Comparison of ENCODE assay signal across 16 cellular contexts in the genomic region with DNA sequence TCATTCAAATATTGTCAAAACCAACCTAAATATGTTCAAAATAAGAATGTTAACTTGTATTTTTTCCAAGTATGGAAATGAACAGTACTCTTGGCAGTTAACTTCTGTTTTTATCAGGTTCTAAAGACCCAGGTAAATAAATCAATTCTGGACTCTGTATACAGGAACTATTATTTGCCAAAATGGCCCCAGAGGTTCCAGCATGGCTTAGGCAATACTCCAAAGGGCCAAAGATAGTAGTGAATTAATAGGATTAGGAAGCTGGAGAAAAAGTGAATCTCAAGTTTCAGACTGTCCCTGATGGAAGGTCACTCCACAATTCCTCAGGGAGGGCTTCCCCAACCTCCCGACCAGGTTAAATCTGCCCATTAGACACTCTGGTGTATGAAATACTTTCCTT. TPM values are rescaled to one million over a fixed set of nuclear protein-coding genes. Genes with fewer than 3 reads are reported as not detected.
DNase-seq lines count a peak whose midpoint lies in the region; ATAC-seq and TF ChIP-seq lines count a peak whose summit lies in the region.
"Had no signal": no experiment of that assay in that cellular context is flagged by ENCODE, and none has a peak within 500 bp of the region (broad histone marks: within the 10 kb centered on the region; RNA-seq: fewer than 3 reads in every experiment).

No MANE protein-coding gene starts in this region.

- peak overlapping the region; percentile 98 for H3K27ac Mint-ChIP-seq in activated T-cell treated with anti-CD3 and anti-CD28 coated beads, Interleukin-2, amount 50 U/mL, for 24 hours

- peak overlapping the region; percentile 96 for H3K27ac ChIP-seq in DOHH2 (ENCODE audit: low read depth, low read length)
- peak overlapping the region in 3 of 4 donors; percentile 7 to 92 (median 85) for H3K27ac ChIP-seq in gastrocnemius medialis

- in situ Hi-C loops in gastrocnemius medialis (cut with MboI; ENCODE audit: low sequenced_read_pairs in 4 of 4): loop anchor here in 3 of 4 donors (5.0 to 25.0 kb wide), 8 partner anchors 82 to 328 kb away; no protein-coding TSS in a partner anchor

- H3K36me3 ChIP-seq in DOHH2 (ENCODE audit: control insufficient read depth, low read length): peaks cover 98% of the 10 kb centered on the region
- H3K36me3 ChIP-seq in gastrocnemius medialis: no peaks in the 10 kb centered on the region

- H4K20me1 ChIP-seq in DOHH2 (ENCODE audit: control insufficient read depth, insufficient read depth, low read depth, low read length): peaks cover 29% of the 10 kb centered on the region

- ATAC-seq in left lobe of liver: peak; percentile 43
- no peak for ATAC-seq in gastrocnemius medialis

- H3K4me1 Mint-ChIP-seq in activated T-cell treated with anti-CD3 and anti-CD28 coated beads, Interleukin-2, amount 50 U/mL, for 24 hours (ENCODE audit: low read depth): peaks cover 94% of the 10 kb centered on the region

- peaks cover 96% of the 10 kb centered on the region for H3F3A ChIP-seq in DOHH2 (ENCODE audit: control insufficient read depth, insufficient read depth)

- H3K4me3 ChIP-seq in DOHH2 (ENCODE audit: low read length) (peak overlapping the region; percentile 79), gastrocnemius medialis (no peak overlapping the region)

- H3K9me3 Mint-ChIP-seq in activated T-cell treated with anti-CD3 and anti-CD28 coated beads, Interleukin-2, amount 50 U/mL, for 24 hours: no peaks in the 10 kb centered on the region

- intact Hi-C loops in gastrocnemius medialis (cut with DNase I; ENCODE audit: low total_unique reads): loop anchor here (5.0 kb wide), 2 partner anchors 102 to 878 kb away; a partner anchor contains a TSS

- no peaks in the 10 kb centered on the region for H3K9me3 ChIP-seq in DOHH2 (ENCODE audit: control insufficient read depth, insufficient read depth, low read length)
- H3K9me3 ChIP-seq in gastrocnemius medialis: no peaks in the 10 kb centered on the region

- H3K27me3 Mint-ChIP-seq in activated T-cell treated with anti-CD3 and anti-CD28 coated beads, Interleukin-2, amount 50 U/mL, for 24 hours: no peaks in the 10 kb centered on the region

- H3K4me1 ChIP-seq in DOHH2 (ENCODE audit: control insufficient read depth, low read length): peaks cover 89% of the 10 kb centered on the region
- peaks cover 77% of the 10 kb centered on the region in 2 donors for H3K4me1 ChIP-seq in gastrocnemius medialis

- peak overlapping the region; percentile 94 for H3K4me2 ChIP-seq in DOHH2 (ENCODE audit: low read length)

- H3K79me2 ChIP-seq in DOHH2 (ENCODE audit: control insufficient read depth, low read length): peaks cover 100% of the 10 kb centered on the region

- no peak for DNase-seq in activated T-cell treated with anti-CD3 and anti-CD28 coated beads, Interleukin-2, amount 50 U/mL, for 24 hours
- DNase-seq in activated T-cell treated with anti-CD3 and anti-CD28 coated beads for 4 hours (no peak), left lobe of liver (ENCODE audit: low spot score) (peak; percentile 68), gastrocnemius medialis (no peak), erythroblast (lab: John Stamatoyannopoulos, UW) (no peak), NCI-H2107 (lab: John Stamatoyannopoulos, UW) (no peak), NCI-H1694 treated with DMSO at 0.1 percent for 48 hours (lab: John Stamatoyannopoulos, UW) (no peak)
- DNase-seq: C1 segment of cervical spinal cord; COR-L47; DMS153; KBM-7; NCI-H226; NCI-H526; NK-92 treated with Interleukin-12 subunit alpha and Interleukin-12 subunit beta, amount 100 ng/mL, for 24 hours; RPMI8226 had no signal

- peak overlapping the region; percentile 88 for H3K4me3 Mint-ChIP-seq in activated T-cell treated with anti-CD3 and anti-CD28 coated beads, Interleukin-2, amount 50 U/mL, for 24 hours

- H3K9me2 ChIP-seq in DOHH2 (replicated peaks; ENCODE audit: control insufficient read depth, low read length): no peaks in the 10 kb centered on the region

- H3K27me3 ChIP-seq in DOHH2 (ENCODE audit: control insufficient read depth, low read length): no peaks in the 10 kb centered on the region
- H3K27me3 ChIP-seq in gastrocnemius medialis: no peaks in the 10 kb centered on the region

- peaks cover 87% of the 10 kb centered on the region for H3K36me3 Mint-ChIP-seq in activated T-cell treated with anti-CD3 and anti-CD28 coated beads, Interleukin-2, amount 50 U/mL, for 24 hours (ENCODE audit: low read depth)

- TF ChIP-seq CTCF in DOHH2 (IDR thresholded peaks at IDR 0.05; ENCODE audit: low read depth, low read length, poor library complexity, severe bottlenecking) (no peak), gastrocnemius medialis (IDR thresholded peaks at IDR 0.05 in 4 of 5, conservative IDR thresholded peaks at IDR 0.05 in 1 of 5) (no peak)

- TF ChIP-seq POLR2A in gastrocnemius medialis (IDR thresholded peaks at IDR 0.05): no peak
- no peak for TF ChIP-seq POLR2A in erythroblast (IDR thresholded peaks at IDR 0.05; ENCODE audit: low read length)

RNA-seq across cellular contexts. Expression of a gene that starts 6.7 kb away (rescaled TPM):
- total RNA-seq in left lobe of liver: 3.1 TPM
- total RNA-seq in gastrocnemius medialis: 10 to 100 TPM in 2 of 4 donors, 1 to 10 TPM in 2; 3.6 to 13.4 (median 7.5) TPM
